ENCODE assay signal across 1 cellular context in the genomic region with DNA sequence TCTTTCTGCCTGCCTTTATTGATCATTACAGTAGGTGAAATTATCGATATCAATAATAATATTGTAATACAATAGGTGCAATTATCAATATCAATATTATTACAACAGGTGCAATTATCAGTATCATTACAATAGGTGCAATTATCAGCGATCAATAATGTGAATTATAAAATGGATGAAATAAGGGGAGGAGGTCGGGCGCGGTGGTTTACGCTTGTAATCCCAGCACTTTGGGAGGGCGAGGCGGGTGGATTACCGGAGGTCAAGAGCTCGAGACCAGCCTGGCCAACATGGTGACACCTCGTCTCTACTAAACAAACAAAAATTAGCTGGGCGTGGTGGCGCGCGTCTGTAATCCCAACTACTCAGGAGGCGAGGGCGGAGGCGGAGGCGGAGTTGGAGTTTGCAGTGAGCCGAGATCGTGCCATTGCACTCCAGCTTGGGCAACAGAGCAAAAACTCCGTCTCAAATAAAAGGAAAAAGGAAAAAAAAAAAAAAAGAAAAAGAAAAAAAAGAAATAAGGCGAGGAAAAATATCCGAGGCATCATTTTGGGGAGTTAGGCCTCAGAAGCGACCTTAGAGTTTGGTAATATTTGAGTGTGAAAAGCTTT.
A peak's percentile ranks its signal among the peaks of the same experiment; 100 is the strongest.
TF ChIP-seq lines count a peak whose summit lies in the region.

No MANE protein-coding gene starts in this region.

TF ChIP-seq in HEK293, 187 proteins besides CTCF, POLR2A, EP300 and RAD21 (continued from another document):
- TF ChIP-seq, protein P1, sequence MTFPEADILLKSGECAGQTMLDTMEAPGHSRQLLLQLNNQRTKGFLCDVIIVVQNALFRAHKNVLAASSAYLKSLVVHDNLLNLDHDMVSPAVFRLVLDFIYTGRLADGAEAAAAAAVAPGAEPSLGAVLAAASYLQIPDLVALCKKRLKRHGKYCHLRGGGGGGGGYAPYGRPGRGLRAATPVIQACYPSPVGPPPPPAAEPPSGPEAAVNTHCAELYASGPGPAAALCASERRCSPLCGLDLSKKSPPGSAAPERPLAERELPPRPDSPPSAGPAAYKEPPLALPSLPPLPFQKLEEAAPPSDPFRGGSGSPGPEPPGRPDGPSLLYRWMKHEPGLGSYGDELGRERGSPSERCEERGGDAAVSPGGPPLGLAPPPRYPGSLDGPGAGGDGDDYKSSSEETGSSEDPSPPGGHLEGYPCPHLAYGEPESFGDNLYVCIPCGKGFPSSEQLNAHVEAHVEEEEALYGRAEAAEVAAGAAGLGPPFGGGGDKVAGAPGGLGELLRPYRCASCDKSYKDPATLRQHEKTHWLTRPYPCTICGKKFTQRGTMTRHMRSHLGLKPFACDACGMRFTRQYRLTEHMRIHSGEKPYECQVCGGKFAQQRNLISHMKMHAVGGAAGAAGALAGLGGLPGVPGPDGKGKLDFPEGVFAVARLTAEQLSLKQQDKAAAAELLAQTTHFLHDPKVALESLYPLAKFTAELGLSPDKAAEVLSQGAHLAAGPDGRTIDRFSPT (tag by site-specific recombination; IDR thresholded peaks at IDR 0.05): peak; percentile 37; the same call in 1 of the 2 replicates
- TF ChIP-seq KLF1 (tag by site-specific recombination; IDR thresholded peaks at IDR 0.05) (peak; percentile 96), ZNF548 (tag by site-specific recombination; IDR thresholded peaks at IDR 0.05) (no peak), ZIC2 (tag by site-specific recombination; IDR thresholded peaks at IDR 0.05) (no peak), ZNF37A (tag by site-specific recombination; IDR thresholded peaks at IDR 0.05) (no peak), ZNF184 (tag by site-specific recombination; IDR thresholded peaks at IDR 0.05) (no peak), ZNF140 (tag by site-specific recombination; IDR thresholded peaks at IDR 0.05) (no peak), BCL11A (tag by site-specific recombination; IDR thresholded peaks at IDR 0.05; ENCODE audit: low read depth) (0 out of 2 replicates have a peak, but pooled peaks have one; percentile 13), YY1 (tag by site-specific recombination; IDR thresholded peaks at IDR 0.05) (0 out of 2 replicates have a peak, but pooled peaks have one; percentile 29), ZNF501 (tag by site-specific recombination; IDR thresholded peaks at IDR 0.05) (peak; percentile 51), BCL11B (tag by site-specific recombination; IDR thresholded peaks at IDR 0.05; ENCODE audit: low read depth) (no peak), SCRT1 (tag by site-specific recombination; IDR thresholded peaks at IDR 0.05; ENCODE audit: borderline replicate concordance) (0 out of 2 replicates have a peak, but pooled peaks have one; percentile 26), ZNF843 (tag by site-specific recombination; IDR thresholded peaks at IDR 0.05) (no peak), ZNF426 (tag by site-specific recombination; IDR thresholded peaks at IDR 0.05) (no peak)
- TF ChIP-seq, protein P2, sequence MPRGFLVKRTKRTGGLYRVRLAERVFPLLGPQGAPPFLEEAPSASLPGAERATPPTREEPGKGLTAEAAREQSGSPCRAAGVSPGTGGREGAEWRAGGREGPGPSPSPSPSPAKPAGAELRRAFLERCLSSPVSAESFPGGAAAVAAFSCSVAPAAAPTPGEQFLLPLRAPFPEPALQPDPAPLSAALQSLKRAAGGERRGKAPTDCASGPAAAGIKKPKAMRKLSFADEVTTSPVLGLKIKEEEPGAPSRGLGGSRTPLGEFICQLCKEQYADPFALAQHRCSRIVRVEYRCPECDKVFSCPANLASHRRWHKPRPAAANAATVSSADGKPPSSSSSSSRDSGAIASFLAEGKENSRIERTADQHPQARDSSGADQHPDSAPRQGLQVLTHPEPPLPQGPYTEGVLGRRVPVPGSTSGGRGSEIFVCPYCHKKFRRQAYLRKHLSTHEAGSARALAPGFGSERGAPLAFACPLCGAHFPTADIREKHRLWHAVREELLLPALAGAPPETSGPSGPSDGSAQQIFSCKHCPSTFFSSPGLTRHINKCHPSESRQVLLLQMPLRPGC (tag by site-specific recombination; IDR thresholded peaks at IDR 0.05): 0 out of 2 replicates have a peak, but pooled peaks have one; percentile 17
- TF ChIP-seq, protein P3, sequence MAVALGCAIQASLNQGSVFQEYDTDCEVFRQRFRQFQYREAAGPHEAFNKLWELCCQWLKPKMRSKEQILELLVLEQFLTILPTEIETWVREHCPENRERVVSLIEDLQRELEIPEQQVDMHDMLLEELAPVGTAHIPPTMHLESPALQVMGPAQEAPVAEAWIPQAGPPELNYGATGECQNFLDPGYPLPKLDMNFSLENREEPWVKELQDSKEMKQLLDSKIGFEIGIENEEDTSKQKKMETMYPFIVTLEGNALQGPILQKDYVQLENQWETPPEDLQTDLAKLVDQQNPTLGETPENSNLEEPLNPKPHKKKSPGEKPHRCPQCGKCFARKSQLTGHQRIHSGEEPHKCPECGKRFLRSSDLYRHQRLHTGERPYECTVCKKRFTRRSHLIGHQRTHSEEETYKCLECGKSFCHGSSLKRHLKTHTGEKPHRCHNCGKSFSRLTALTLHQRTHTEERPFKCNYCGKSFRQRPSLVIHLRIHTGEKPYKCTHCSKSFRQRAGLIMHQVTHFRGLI (tag by site-specific recombination; IDR thresholded peaks at IDR 0.05): peak; percentile 88
- TF ChIP-seq, protein P4, sequence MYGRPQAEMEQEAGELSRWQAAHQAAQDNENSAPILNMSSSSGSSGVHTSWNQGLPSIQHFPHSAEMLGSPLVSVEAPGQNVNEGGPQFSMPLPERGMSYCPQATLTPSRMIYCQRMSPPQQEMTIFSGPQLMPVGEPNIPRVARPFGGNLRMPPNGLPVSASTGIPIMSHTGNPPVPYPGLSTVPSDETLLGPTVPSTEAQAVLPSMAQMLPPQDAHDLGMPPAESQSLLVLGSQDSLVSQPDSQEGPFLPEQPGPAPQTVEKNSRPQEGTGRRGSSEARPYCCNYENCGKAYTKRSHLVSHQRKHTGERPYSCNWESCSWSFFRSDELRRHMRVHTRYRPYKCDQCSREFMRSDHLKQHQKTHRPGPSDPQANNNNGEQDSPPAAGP (tag by site-specific recombination; IDR thresholded peaks at IDR 0.05): peak; percentile 82
